29 cellular contexts compared by ENCODE assay signal in genomic region chr5:89086687-89087086, GRCh38.
"Had no signal": no experiment of that assay in that cellular context is flagged by ENCODE, and none has a peak within 500 bp of the region (broad histone marks: within the 10 kb centered on the region; RNA-seq: fewer than 3 reads in every experiment).

No MANE protein-coding gene starts in this region.

- H3K27ac Mint-ChIP-seq: naive thymus-derived CD4-positive, alpha-beta T cell; natural killer cell; nephron; neural progenitor cell; progenitor cell of endocrine pancreas; stimulated activated naive CD8-positive, alpha-beta T cell treated with anti-CD3 and anti-CD28 coated beads, Interleukin-15, amount 100 ng/mL, for 72 hours; type B pancreatic cell had no signal

- H3K9me3 Mint-ChIP-seq: naive thymus-derived CD4-positive, alpha-beta T cell; natural killer cell; nephron; neural progenitor cell; stimulated activated naive CD8-positive, alpha-beta T cell treated with anti-CD3 and anti-CD28 coated beads, Interleukin-15, amount 100 ng/mL, for 72 hours; type B pancreatic cell had no signal

- H3K4me3 Mint-ChIP-seq: naive thymus-derived CD4-positive, alpha-beta T cell; natural killer cell; nephron; neural progenitor cell; stimulated activated naive CD8-positive, alpha-beta T cell treated with anti-CD3 and anti-CD28 coated beads, Interleukin-15, amount 100 ng/mL, for 72 hours; type B pancreatic cell had no signal

- H3K27me3 ChIP-seq: neural progenitor cell, ovary, right lobe of liver, sigmoid colon, suprapubic skin, testis, thyroid gland, transverse colon, upper lobe of right lung, uterus had no signal

- H3K36me3 ChIP-seq: neural progenitor cell, ovary, right lobe of liver, sigmoid colon, suprapubic skin, thyroid gland, transverse colon, upper lobe of right lung, uterus had no signal

- H3K27ac ChIP-seq: neural progenitor cell, ovary, parathyroid adenoma, psoas muscle, right lobe of liver, sigmoid colon, suprapubic skin, testis, thyroid gland, transverse colon, upper lobe of right lung, uterus had no signal

- H3K27me3 Mint-ChIP-seq: naive thymus-derived CD4-positive, alpha-beta T cell; stimulated activated naive CD8-positive, alpha-beta T cell treated with anti-CD3 and anti-CD28 coated beads, Interleukin-15, amount 100 ng/mL, for 72 hours; type B pancreatic cell had no signal

- H3K4me3 ChIP-seq: neural progenitor cell, ovary, right lobe of liver, sigmoid colon, suprapubic skin, testis, thyroid gland, transverse colon, upper lobe of right lung, uterus had no signal

- H3K4me1 ChIP-seq: parathyroid adenoma, right lobe of liver, sigmoid colon, suprapubic skin, testis, thyroid gland, transverse colon, upper lobe of right lung, uterus had no signal

- H3K9me3 ChIP-seq: ovary, psoas muscle, right lobe of liver, sigmoid colon, suprapubic skin, testis, thyroid gland, transverse colon, upper lobe of right lung, uterus had no signal

- H3K4me1 Mint-ChIP-seq: naive thymus-derived CD4-positive, alpha-beta T cell; natural killer cell; stimulated activated naive CD8-positive, alpha-beta T cell treated with anti-CD3 and anti-CD28 coated beads, Interleukin-15, amount 100 ng/mL, for 72 hours had no signal

- H3K4me2 ChIP-seq: neural progenitor cell had no signal

- H2AFZ ChIP-seq: neural progenitor cell, parathyroid adenoma had no signal

- H3K9ac ChIP-seq: neural progenitor cell, parathyroid adenoma had no signal

- DNase-seq: naive thymus-derived CD4-positive, alpha-beta T cell; natural killer cell; occipital lobe; ovary; posterior cingulate gyrus; psoas muscle; right cardiac atrium; right lobe of liver; sigmoid colon; small intestine; stimulated activated CD4-positive, alpha-beta T cell treated with anti-CD3 and anti-CD28 coated beads, Interleukin-1b, Interleukin-23, amount 100 ng/mL, for 48 hours; stimulated activated CD4-positive, alpha-beta T cell treated with anti-CD3 and anti-CD28 coated beads, Interleukin-4, amount 100 ng/mL, for 1 hour; stimulated activated CD4-positive, alpha-beta T cell treated with anti-CD3 and anti-CD28 coated beads, Interleukin-4, amount 100 ng/mL, for 4 hours; stimulated activated CD8-positive, alpha-beta memory T cell treated with anti-CD3 and anti-CD28 coated beads, Interleukin-4, amount 100 ng/mL, for 48 hours; stimulated activated naive CD4-positive, alpha-beta T cell; stimulated activated naive CD8-positive, alpha-beta T cell treated with anti-CD3 and anti-CD28 coated beads, Interleukin-15, amount 100 ng/mL, for 72 hours; stimulated activated naive CD8-positive, alpha-beta T cell treated with anti-CD3 and anti-CD28 coated beads, Interleukin-15, Interleukin-2, amounts not matched to agents 100 U/mL and 50 U/mL, for 24 hours; substantia nigra; testis; thyroid gland; transverse colon; upper lobe of right lung; uterus had no signal

- H3K79me2 ChIP-seq: parathyroid adenoma had no signal

- H3K36me3 Mint-ChIP-seq: naive thymus-derived CD4-positive, alpha-beta T cell; natural killer cell; neural progenitor cell; type B pancreatic cell had no signal

- ATAC-seq: naive thymus-derived CD4-positive, alpha-beta T cell; natural killer cell; right lobe of liver; stimulated activated naive CD8-positive, alpha-beta T cell treated with anti-CD3 and anti-CD28 coated beads, Interleukin-15, amount 100 ng/mL, for 72 hours; stimulated activated naive CD8-positive, alpha-beta T cell treated with anti-CD3 and anti-CD28 coated beads, Interleukin-15, Interleukin-2, amounts not matched to agents 100 U/mL and 50 U/mL, for 24 hours; upper lobe of right lung had no signal
